1 cellular context compared by ENCODE assay signal in the genomic region with DNA sequence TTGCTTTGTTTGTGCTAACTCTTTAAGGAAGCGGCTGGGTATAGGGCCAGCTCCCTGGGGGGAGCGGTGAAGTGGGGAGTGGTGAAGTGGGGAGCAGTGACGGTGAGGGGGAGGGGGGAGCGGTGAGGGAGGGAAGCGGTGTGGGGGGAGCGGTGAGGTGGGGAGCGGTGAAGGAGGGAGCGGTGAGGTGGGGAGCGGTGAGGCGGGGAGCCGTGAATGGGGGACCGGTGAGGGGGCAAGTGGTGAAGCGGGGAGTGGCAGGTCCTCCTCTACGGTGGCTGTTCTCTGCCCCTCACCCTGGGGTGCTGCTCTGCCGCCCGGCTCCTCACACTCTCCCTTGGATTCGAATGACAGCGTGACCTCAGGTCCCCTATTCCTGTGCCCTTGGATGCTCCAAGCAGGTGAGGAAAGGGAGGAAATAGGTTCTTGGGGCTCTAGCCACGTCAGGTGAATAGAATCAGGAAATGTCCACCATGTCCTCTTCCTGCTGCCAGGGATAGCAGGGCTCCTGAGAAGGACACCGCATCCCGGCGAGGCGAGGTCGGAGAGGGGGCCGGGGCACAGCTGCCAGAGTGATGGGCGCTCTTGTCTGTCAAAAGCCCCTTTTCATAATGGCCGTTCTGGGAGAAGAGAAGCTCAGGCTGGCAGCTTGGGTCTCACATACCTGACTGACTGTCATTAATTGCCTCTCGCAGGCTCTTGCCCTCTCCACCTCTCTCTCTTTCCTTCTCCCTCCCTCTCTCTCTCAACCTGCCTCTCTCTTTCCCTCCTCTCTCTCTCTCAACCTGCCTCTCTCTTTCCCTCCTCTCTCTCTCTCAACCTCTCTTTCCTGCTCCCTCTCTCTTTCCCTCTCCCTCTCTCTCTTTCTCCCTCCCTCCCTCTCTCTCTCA.
TF ChIP-seq lines count a peak whose summit lies in the region.

No MANE protein-coding gene starts in this region.

TF ChIP-seq in HEK293, 187 proteins besides CTCF, POLR2A, EP300 and RAD21 (continued from another document):
- TF ChIP-seq, protein P1, sequence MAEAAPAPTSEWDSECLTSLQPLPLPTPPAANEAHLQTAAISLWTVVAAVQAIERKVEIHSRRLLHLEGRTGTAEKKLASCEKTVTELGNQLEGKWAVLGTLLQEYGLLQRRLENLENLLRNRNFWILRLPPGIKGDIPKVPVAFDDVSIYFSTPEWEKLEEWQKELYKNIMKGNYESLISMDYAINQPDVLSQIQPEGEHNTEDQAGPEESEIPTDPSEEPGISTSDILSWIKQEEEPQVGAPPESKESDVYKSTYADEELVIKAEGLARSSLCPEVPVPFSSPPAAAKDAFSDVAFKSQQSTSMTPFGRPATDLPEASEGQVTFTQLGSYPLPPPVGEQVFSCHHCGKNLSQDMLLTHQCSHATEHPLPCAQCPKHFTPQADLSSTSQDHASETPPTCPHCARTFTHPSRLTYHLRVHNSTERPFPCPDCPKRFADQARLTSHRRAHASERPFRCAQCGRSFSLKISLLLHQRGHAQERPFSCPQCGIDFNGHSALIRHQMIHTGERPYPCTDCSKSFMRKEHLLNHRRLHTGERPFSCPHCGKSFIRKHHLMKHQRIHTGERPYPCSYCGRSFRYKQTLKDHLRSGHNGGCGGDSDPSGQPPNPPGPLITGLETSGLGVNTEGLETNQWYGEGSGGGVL (tag by site-specific recombination; IDR thresholded peaks at IDR 0.05): peak; percentile 50; the same call in 1 of the 2 replicates
- TF ChIP-seq YY1 (tag by site-specific recombination; IDR thresholded peaks at IDR 0.05) (no peak), ZNF202 (tag by site-specific recombination; IDR thresholded peaks at IDR 0.05; ENCODE audit: borderline replicate concordance) (no peak)
